9 cellular contexts compared by ENCODE assay signal in genomic region chr11:62725686-62726085, GRCh38. TPM values are rescaled to one million over a fixed set of nuclear protein-coding genes. Genes with fewer than 3 reads are reported as not detected.
DNase-seq lines count a peak whose midpoint lies in the region; ATAC-seq, FAIRE-seq and TF ChIP-seq lines count a peak whose summit lies in the region.
"Had no signal": no experiment of that assay in that cellular context is flagged by ENCODE, and none has a peak within 500 bp of the region (broad histone marks: within the 10 kb centered on the region; RNA-seq: fewer than 3 reads in every experiment).

No MANE protein-coding gene starts in this region.

- no peaks in the 10 kb centered on the region for H3K9me3 ChIP-seq in kidney (ENCODE audit: control insufficient read depth in 1 of 2, low read length in 2 of 2)

- ATAC-seq in GM19035 (IDR thresholded peaks at IDR 0.05; ENCODE audit: unreplicated experiment), result no peak
- ATAC-seq in HG02571 (IDR thresholded peaks at IDR 0.05; ENCODE audit: unreplicated experiment), result no peak

- peaks cover 59% of the 10 kb centered on the region for H3K36me3 Mint-ChIP-seq in T-helper 1 cell treated with Interleukin-12 subunit alpha and Interleukin-12 subunit beta and Interleukin-4 antibody, amounts not matched to agents 30 μg/mL and 1 μg/mL, for 36 hours (ENCODE audit: low read depth)
- H3K36me3 Mint-ChIP-seq in activated T-helper 2 cell treated with anti-CD3 and anti-CD28 coated beads, Interferon-gamma antibody, Interleukin-2, Interleukin-4, amounts not matched to agents 10 μg/mL and 5 μg/mL and 100 μg/mL, durations not matched to agents 14 hours and 24 hours and 36 hours (ENCODE audit: low read depth), result peaks cover 75% of the 10 kb centered on the region

- POLR2A ChIA-PET in HEK293T (lab: Yijun Ruan, JAX), result interaction anchor here (1.0 to 7.7 kb wide), 10 partner anchors 10 to 955 kb away, joined by 3 to 97 read pairs (median 21); partner anchors contain the start of genes BSCL2, GNG3, LBHD1 and POLR2G

- no peaks in the 10 kb centered on the region for H3K27me3 Mint-ChIP-seq in T-helper 1 cell treated with Interleukin-12 subunit alpha and Interleukin-12 subunit beta and Interleukin-4 antibody, amounts not matched to agents 30 μg/mL and 1 μg/mL, for 36 hours (ENCODE audit: low read depth)
- H3K27me3 Mint-ChIP-seq in activated T-helper 2 cell treated with anti-CD3 and anti-CD28 coated beads, Interferon-gamma antibody, Interleukin-2, Interleukin-4, amounts not matched to agents 10 μg/mL and 5 μg/mL and 100 μg/mL, durations not matched to agents 14 hours and 24 hours and 36 hours (ENCODE audit: low read depth), result no peaks in the 10 kb centered on the region

- TF ChIP-seq CTCF in kidney (IDR thresholded peaks at IDR 0.05; ENCODE audit: borderline replicate concordance, extremely low read depth, insufficient read depth), result no peak

- peaks cover 4 to 20% of the 10 kb centered on the region in 2 donors for H3K4me1 ChIP-seq in kidney (ENCODE audit: control insufficient read depth in 1 of 2, insufficient read depth in 1 of 2, low read depth in 1 of 2, low read length in 2 of 2)

- intact Hi-C loops in activated T-helper 2 cell treated with anti-CD3 and anti-CD28 coated beads, Interferon-gamma antibody, Interleukin-2, Interleukin-4, amounts not matched to agents 10 μg/mL and 5 μg/mL and 100 μg/mL, durations not matched to agents 14 hours and 24 hours and 36 hours (cut with micrococcal nuclease), result loop anchor here (2.0 to 5.0 kb wide), 4 partner anchors 53 to 155 kb away; partner anchors contain the start of genes INTS5, LBHD1, MTA2 and SLC3A2
- intact Hi-C loops in kidney (cut with DNase I), result no loop called here

- no peaks in the 10 kb centered on the region for H3K9me3 Mint-ChIP-seq in T-helper 1 cell treated with Interleukin-12 subunit alpha and Interleukin-12 subunit beta and Interleukin-4 antibody, amounts not matched to agents 30 μg/mL and 1 μg/mL, for 36 hours
- H3K9me3 Mint-ChIP-seq in activated T-helper 2 cell treated with anti-CD3 and anti-CD28 coated beads, Interferon-gamma antibody, Interleukin-2, Interleukin-4, amounts not matched to agents 10 μg/mL and 5 μg/mL and 100 μg/mL, durations not matched to agents 14 hours and 24 hours and 36 hours, result no peaks in the 10 kb centered on the region

- H3K27ac ChIP-seq in kidney (ENCODE audit: low read depth in 2 of 2, low read length in 2 of 2) (peak overlapping the region; percentile 65 to 97), substantia nigra (ENCODE audit: low read depth, low read length, poor library complexity, severe bottlenecking) (peak overlapping the region; percentile 99)

- peak overlapping the region; percentile 78 to 83 for H3K9ac ChIP-seq in kidney (ENCODE audit: low read length in 2 of 2)

- DNase-seq in T-helper 1 cell, result no peak
- DNase-seq in activated T-helper 2 cell treated with anti-CD3 and anti-CD28 coated beads, Interferon-gamma antibody, Interleukin-2, Interleukin-4, amounts not matched to agents 10 μg/mL and 5 μg/mL and 100 μg/mL, durations not matched to agents 14 hours and 24 hours and 36 hours (ENCODE audit: low spot score), result no peak
- DNase-seq in kidney, result no peak
- no peak for DNase-seq in substantia nigra (lab: John Stamatoyannopoulos, UW)
- DNase-seq in HEK293T (ENCODE audit: extremely low spot score), result no peak

- peak overlapping the region; percentile 97 for H3K4me3 Mint-ChIP-seq in T-helper 1 cell treated with Interleukin-12 subunit alpha and Interleukin-12 subunit beta and Interleukin-4 antibody, amounts not matched to agents 30 μg/mL and 1 μg/mL, for 36 hours
- peak overlapping the region; percentile 99 for H3K4me3 Mint-ChIP-seq in activated T-helper 2 cell treated with anti-CD3 and anti-CD28 coated beads, Interferon-gamma antibody, Interleukin-2, Interleukin-4, amounts not matched to agents 10 μg/mL and 5 μg/mL and 100 μg/mL, durations not matched to agents 14 hours and 24 hours and 36 hours (ENCODE audit: low read depth)

- peak overlapping the region; percentile 73 for H3K27ac Mint-ChIP-seq in T-helper 1 cell treated with Interleukin-12 subunit alpha and Interleukin-12 subunit beta and Interleukin-4 antibody, amounts not matched to agents 30 μg/mL and 1 μg/mL, for 36 hours
- H3K27ac Mint-ChIP-seq in activated T-helper 2 cell treated with anti-CD3 and anti-CD28 coated beads, Interferon-gamma antibody, Interleukin-2, Interleukin-4, amounts not matched to agents 10 μg/mL and 5 μg/mL and 100 μg/mL, durations not matched to agents 14 hours and 24 hours and 36 hours, result peak overlapping the region; percentile 65

- FAIRE-seq in kidney (lab: Jason Lieb, UNC), result no peak

- H3K4me1 Mint-ChIP-seq in T-helper 1 cell treated with Interleukin-12 subunit alpha and Interleukin-12 subunit beta and Interleukin-4 antibody, amounts not matched to agents 30 μg/mL and 1 μg/mL, for 36 hours (ENCODE audit: low read depth), result peaks cover 46% of the 10 kb centered on the region
- H3K4me1 Mint-ChIP-seq in activated T-helper 2 cell treated with anti-CD3 and anti-CD28 coated beads, Interferon-gamma antibody, Interleukin-2, Interleukin-4, amounts not matched to agents 10 μg/mL and 5 μg/mL and 100 μg/mL, durations not matched to agents 14 hours and 24 hours and 36 hours (ENCODE audit: low read depth), result peaks cover 43% of the 10 kb centered on the region

- H3K36me3 ChIP-seq in kidney (ENCODE audit: control insufficient read depth in 1 of 2, insufficient read depth in 2 of 2, low read length in 2 of 2), result peaks cover 28 to 34% of the 10 kb centered on the region in 2 donors

- H3K4me3 ChIP-seq in kidney (ENCODE audit: low read length in 2 of 2), result peak overlapping the region; percentile 82 to 99

- CTCF ChIA-PET in HEK293T (lab: Yijun Ruan, JAX), result interaction anchor here (0.6 kb wide), 1 partner anchor 1184 kb away, joined by 3 read pairs; no protein-coding TSS in a partner anchor

TF ChIP-seq in HEK293T, 16 proteins besides CTCF, POLR2A, EP300 and RAD21:
- TF ChIP-seq L3MBTL2 (conservative IDR thresholded peaks at IDR 0.05), result no peak
- no peak for TF ChIP-seq NFRKB (IDR thresholded peaks at IDR 0.05)
- no peak for TF ChIP-seq LEF1 (IDR thresholded peaks at IDR 0.05; ENCODE audit: borderline replicate concordance)
- TF ChIP-seq ARNT (IDR thresholded peaks at IDR 0.05), result no peak
- no peak for TF ChIP-seq ZNF384 (IDR thresholded peaks at IDR 0.05)
- TF ChIP-seq FOXK2 (IDR thresholded peaks at IDR 0.05), result no peak
- no peak for TF ChIP-seq FOXM1 (IDR thresholded peaks at IDR 0.05; ENCODE audit: borderline replicate concordance)
- TF ChIP-seq, protein P1, sequence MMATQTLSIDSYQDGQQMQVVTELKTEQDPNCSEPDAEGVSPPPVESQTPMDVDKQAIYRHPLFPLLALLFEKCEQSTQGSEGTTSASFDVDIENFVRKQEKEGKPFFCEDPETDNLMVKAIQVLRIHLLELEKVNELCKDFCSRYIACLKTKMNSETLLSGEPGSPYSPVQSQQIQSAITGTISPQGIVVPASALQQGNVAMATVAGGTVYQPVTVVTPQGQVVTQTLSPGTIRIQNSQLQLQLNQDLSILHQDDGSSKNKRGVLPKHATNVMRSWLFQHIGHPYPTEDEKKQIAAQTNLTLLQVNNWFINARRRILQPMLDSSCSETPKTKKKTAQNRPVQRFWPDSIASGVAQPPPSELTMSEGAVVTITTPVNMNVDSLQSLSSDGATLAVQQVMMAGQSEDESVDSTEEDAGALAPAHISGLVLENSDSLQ (IDR thresholded peaks at IDR 0.05), result no peak
- no peak for TF ChIP-seq HDGF (IDR thresholded peaks at IDR 0.05; ENCODE audit: borderline replicate concordance)
- no peak for TF ChIP-seq SUZ12 (IDR thresholded peaks at IDR 0.05)
- TF ChIP-seq ELF4 (IDR thresholded peaks at IDR 0.05), result no peak
- no peak for TF ChIP-seq BHLHE40 (IDR thresholded peaks at IDR 0.05; ENCODE audit: borderline replicate concordance)
- no peak for TF ChIP-seq FOXA1 (IDR thresholded peaks at IDR 0.05)
- TF ChIP-seq TARDBP (IDR thresholded peaks at IDR 0.05), result no peak
- TF ChIP-seq SP1 (IDR thresholded peaks at IDR 0.05), result no peak
- no peak for TF ChIP-seq CTBP1 (IDR thresholded peaks at IDR 0.05; ENCODE audit: borderline replicate concordance)
TF ChIP-seq in HEK293T: peak in this region for 0.

RNA-seq across cellular contexts. Expression of gene HNRNPUL2, which starts 1.6 kb away (rescaled TPM):
- 62.6 and 63.5 TPM in 2 replicates for total RNA-seq in activated T-helper 2 cell treated with anti-CD3 and anti-CD28 coated beads, Interferon-gamma antibody, Interleukin-2, Interleukin-4, amounts not matched to agents 10 μg/mL and 5 μg/mL and 100 μg/mL, durations not matched to agents 14 hours and 24 hours and 36 hours
- total RNA-seq in kidney, result 49.0 TPM
- polyA plus RNA-seq in kidney (ENCODE audit: insufficient read depth, low read depth, low replicate concordance), result 37.1 TPM

RNA-seq across cellular contexts. Expression of gene TTC9C, which starts 2.6 kb away (rescaled TPM):
- 35.4 and 39.4 TPM in 2 replicates for total RNA-seq in activated T-helper 2 cell treated with anti-CD3 and anti-CD28 coated beads, Interferon-gamma antibody, Interleukin-2, Interleukin-4, amounts not matched to agents 10 μg/mL and 5 μg/mL and 100 μg/mL, durations not matched to agents 14 hours and 24 hours and 36 hours
- 24.8 TPM for total RNA-seq in kidney
- 39.2 TPM for polyA plus RNA-seq in kidney (ENCODE audit: insufficient read depth, low read depth, low replicate concordance)

RNA-seq across cellular contexts. Expression of gene GNG3, which starts 18.2 kb away (rescaled TPM):
- total RNA-seq in activated T-helper 2 cell treated with anti-CD3 and anti-CD28 coated beads, Interferon-gamma antibody, Interleukin-2, Interleukin-4, amounts not matched to agents 10 μg/mL and 5 μg/mL and 100 μg/mL, durations not matched to agents 14 hours and 24 hours and 36 hours, result not detected in 2 replicates
- total RNA-seq in kidney, result not detected
- polyA plus RNA-seq in kidney (ENCODE audit: insufficient read depth, low read depth, low replicate concordance), result 1.1 TPM
- total RNA-seq: T-helper 2 cell treated with Interferon-gamma antibody and Interleukin-4, amounts not matched to agents 100 ng/mL and 5 ng/mL, for 36 hours had no signal

RNA-seq across cellular contexts. Expression of gene BSCL2, which starts 18.5 kb away (rescaled TPM):
- total RNA-seq in activated T-helper 2 cell treated with anti-CD3 and anti-CD28 coated beads, Interferon-gamma antibody, Interleukin-2, Interleukin-4, amounts not matched to agents 10 μg/mL and 5 μg/mL and 100 μg/mL, durations not matched to agents 14 hours and 24 hours and 36 hours, result 28.7 and 32.8 TPM in 2 replicates
- 93.2 TPM for total RNA-seq in kidney
- 249 TPM for polyA plus RNA-seq in kidney (ENCODE audit: insufficient read depth, low read depth, low replicate concordance)

RNA-seq across cellular contexts. Expression of gene ZBTB3, which starts 28.3 kb away (rescaled TPM):
- total RNA-seq in activated T-helper 2 cell treated with anti-CD3 and anti-CD28 coated beads, Interferon-gamma antibody, Interleukin-2, Interleukin-4, amounts not matched to agents 10 μg/mL and 5 μg/mL and 100 μg/mL, durations not matched to agents 14 hours and 24 hours and 36 hours, result 7.3 and 9.3 TPM in 2 replicates
- 15.0 TPM for total RNA-seq in kidney
- polyA plus RNA-seq in kidney (ENCODE audit: insufficient read depth, low read depth, low replicate concordance), result 4.8 TPM
